1 cellular context compared by ENCODE assay signal in the genomic region with DNA sequence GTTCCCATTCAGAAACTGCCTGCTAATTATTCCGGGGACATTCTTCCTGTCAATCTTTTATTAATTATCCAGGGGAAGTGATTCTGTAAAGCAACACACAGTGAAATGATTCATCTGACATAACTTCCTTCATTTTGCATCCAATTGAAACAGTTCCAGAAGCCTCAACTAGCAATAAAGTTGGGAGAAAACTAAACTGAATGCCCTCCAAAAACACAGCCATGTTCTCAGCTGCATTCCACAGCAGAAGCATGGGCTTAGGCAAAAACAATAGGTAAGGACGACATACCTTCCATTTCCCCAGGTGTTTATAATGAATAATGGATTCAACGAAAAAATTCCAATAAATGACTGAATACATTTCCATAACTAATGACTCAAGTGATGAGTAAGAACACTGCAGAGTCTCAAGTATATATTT.
TF ChIP-seq lines count a peak whose summit lies in the region.

No MANE protein-coding gene starts in this region.

TF ChIP-seq in SK-N-SH, 30 proteins besides CTCF, POLR2A, EP300 and RAD21 (continued from another document):
- TF ChIP-seq, protein P1, sequence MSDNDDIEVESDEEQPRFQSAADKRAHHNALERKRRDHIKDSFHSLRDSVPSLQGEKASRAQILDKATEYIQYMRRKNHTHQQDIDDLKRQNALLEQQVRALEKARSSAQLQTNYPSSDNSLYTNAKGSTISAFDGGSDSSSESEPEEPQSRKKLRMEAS (IDR thresholded peaks at IDR 0.05; ENCODE audit: low read depth): 0 out of 2 replicates have a peak, but pooled peaks have one; percentile 56
